Comparison of ENCODE assay signal across 17 cellular contexts in genomic region chr13:52703482-52703881, GRCh38. TPM values are rescaled to one million over a fixed set of nuclear protein-coding genes. Genes with fewer than 3 reads are reported as not detected.
DNase-seq lines count a peak whose midpoint lies in the region; ATAC-seq, FAIRE-seq and TF ChIP-seq lines count a peak whose summit lies in the region.
"Had no signal": no experiment of that assay in that cellular context is flagged by ENCODE, and none has a peak within 500 bp of the region (broad histone marks: within the 10 kb centered on the region; RNA-seq: fewer than 3 reads in every experiment).

No MANE protein-coding gene starts in this region.

- H3K9ac ChIP-seq in Loucy (ENCODE audit: low read depth, low read length, poor library complexity, severe bottlenecking) = peak overlapping the region; percentile 84
- H3K9ac ChIP-seq: BLaER1 had no signal

- no peaks in the 10 kb centered on the region for H3K27me3 ChIP-seq in Loucy (ENCODE audit: insufficient read depth, low read length, poor library complexity, severe bottlenecking)
- H3K27me3 ChIP-seq: BLaER1 had no signal

- H3K4me1 Mint-ChIP-seq in WTC11 = peaks cover 32% of the 10 kb centered on the region
- H3K4me1 Mint-ChIP-seq: CD8-positive, alpha-beta memory T cell had no signal

- no peak overlapping the region for H3K4me3 Mint-ChIP-seq in WTC11
- H3K4me3 Mint-ChIP-seq: CD8-positive, alpha-beta memory T cell had no signal

- no peaks in the 10 kb centered on the region for H3K9me3 Mint-ChIP-seq in WTC11
- H3K9me3 Mint-ChIP-seq: CD8-positive, alpha-beta memory T cell had no signal

- DNase-seq in NCI-H2171 treated with DMSO at 0.1 percent for 48 hours (lab: John Stamatoyannopoulos, UW) (peak; percentile 12), NCI-H2171 (lab: John Stamatoyannopoulos, UW) (no peak), WTC11 (ENCODE audit: low spot score) (no peak), SW480 (ENCODE audit: low spot score) (no peak), 8988T (no peak), HTR-8/SVneo (ENCODE audit: insufficient read length, low spot score) (no peak)
- DNase-seq: AML-193; CD8-positive, alpha-beta memory T cell; DMS 273 treated with DMSO at 0.1 percent for 48 hours had no signal

- no peaks in the 10 kb centered on the region for H3K36me3 ChIP-seq in Loucy (ENCODE audit: insufficient read depth, low read length)
- H3K36me3 ChIP-seq: BLaER1 had no signal

- no peak for TF ChIP-seq CTCF in Loucy (conservative IDR thresholded peaks at IDR 0.05; ENCODE audit: low read length)
- no peak for TF ChIP-seq CTCF in WTC11 (IDR thresholded peaks at IDR 0.05)

- H3K4me1 ChIP-seq in Loucy (ENCODE audit: insufficient read depth, low read length, poor library complexity, severe bottlenecking) = peaks cover 66% of the 10 kb centered on the region
- H3K4me1 ChIP-seq: A549 had no signal

- no peak overlapping the region for H3K4me3 ChIP-seq in Loucy (ENCODE audit: low read length, poor library complexity, severe bottlenecking)
- H3K4me3 ChIP-seq: A549, BLaER1 had no signal

- peak overlapping the region; percentile 66 for H3K4me2 ChIP-seq in Loucy (ENCODE audit: low read depth, low read length, poor library complexity, severe bottlenecking)
- H3K4me2 ChIP-seq: A549 had no signal

- FAIRE-seq in HTR-8/SVneo (lab: Jason Lieb, UNC) = no peak
- FAIRE-seq: A549, HepG2 had no signal

- POLR2A ChIA-PET in WTC11 (lab: Charles Lee) = no interaction called here

- H4K20me1 ChIP-seq in Loucy (ENCODE audit: insufficient read depth, low read length, poor library complexity, severe bottlenecking) = no peaks in the 10 kb centered on the region
- H4K20me1 ChIP-seq: BLaER1 had no signal

- no peak overlapping the region for H2AFZ ChIP-seq in Loucy (ENCODE audit: low read length)

- 0 out of 2 replicates have a peak, but pooled peaks cover 2% of the 10 kb centered on the region for H3F3A ChIP-seq in Loucy (ENCODE audit: low read depth)

- H3K27ac Mint-ChIP-seq in WTC11 = no peak overlapping the region
- H3K27ac Mint-ChIP-seq: CD8-positive, alpha-beta memory T cell had no signal

- no peaks in the 10 kb centered on the region for H3K9me3 ChIP-seq in Loucy (ENCODE audit: insufficient read depth, low read depth, low read length)
- H3K9me3 ChIP-seq: A549, BLaER1 had no signal

- no peaks in the 10 kb centered on the region for H3K9me2 ChIP-seq in Loucy (replicated peaks; ENCODE audit: low read depth, low read length)

- CTCF ChIA-PET in WTC11 (lab: Charles Lee) = interaction anchor here (0.6 to 2.4 kb wide), 5 partner anchors 22 to 265 kb away, joined by 3 to 13 read pairs (median 4); no protein-coding TSS in a partner anchor

- H3K36me3 Mint-ChIP-seq in WTC11 = peaks cover 10% of the 10 kb centered on the region; the same call in 1 of the 2 replicates

- peak; percentile 50 for ATAC-seq in WTC11
- ATAC-seq: A549, HCT116, HepG2 had no signal

- no peaks in the 10 kb centered on the region for H3K79me2 ChIP-seq in Loucy (ENCODE audit: insufficient read depth, low read length)

- H3K27me3 Mint-ChIP-seq in WTC11 (ENCODE audit: low read depth) = no peaks in the 10 kb centered on the region

TF ChIP-seq in WTC11, 78 proteins besides CTCF, POLR2A, EP300 and RAD21:
- TF ChIP-seq EMX1 (CRISPR knock-in tag; IDR thresholded peaks at IDR 0.05) = no peak
- TF ChIP-seq ZMAT4 (CRISPR knock-in tag; IDR thresholded peaks at IDR 0.05) = no peak
- TF ChIP-seq OVOL2 (CRISPR knock-in tag; IDR thresholded peaks at IDR 0.05; ENCODE audit: borderline replicate concordance) = no peak
- TF ChIP-seq ZNF396 (CRISPR knock-in tag; IDR thresholded peaks at IDR 0.05; ENCODE audit: borderline replicate concordance) = no peak
- no peak for TF ChIP-seq ZNF281 (CRISPR knock-in tag; IDR thresholded peaks at IDR 0.05)
- no peak for TF ChIP-seq CREB1 (CRISPR knock-in tag; IDR thresholded peaks at IDR 0.05)
- TF ChIP-seq NFATC4 (CRISPR knock-in tag; IDR thresholded peaks at IDR 0.05) = no peak
- no peak for TF ChIP-seq IRF2 (CRISPR knock-in tag; IDR thresholded peaks at IDR 0.05; ENCODE audit: borderline replicate concordance, low read depth)
- TF ChIP-seq MYBL2 (CRISPR knock-in tag; IDR thresholded peaks at IDR 0.05) = no peak
- no peak for TF ChIP-seq MXD4 (CRISPR knock-in tag; IDR thresholded peaks at IDR 0.05; ENCODE audit: borderline replicate concordance)
- no peak for TF ChIP-seq ATF6 (CRISPR knock-in tag; IDR thresholded peaks at IDR 0.05)
- no peak for TF ChIP-seq ZNF423 (CRISPR knock-in tag; IDR thresholded peaks at IDR 0.05)
- no peak for TF ChIP-seq HMGXB4 (CRISPR knock-in tag; IDR thresholded peaks at IDR 0.05)
- no peak for TF ChIP-seq ZNF425 (CRISPR knock-in tag; conservative IDR thresholded peaks at IDR 0.05)
- TF ChIP-seq NR3C1 (CRISPR knock-in tag; conservative IDR thresholded peaks at IDR 0.05; ENCODE audit: low read depth) = no peak
- TF ChIP-seq FOXJ3 (CRISPR knock-in tag; IDR thresholded peaks at IDR 0.05; ENCODE audit: borderline replicate concordance) = no peak

RNA-seq across cellular contexts. Expression of gene CNMD, which starts 36.1 kb away (rescaled TPM):
- 65.5 to 95.1 TPM (median 65.6 TPM) in 3 replicates for total RNA-seq in WTC11 (2021)
- total RNA-seq: CD8-positive, alpha-beta memory T cell; Daoy; H4; HepG2; HT1080 had no signal

RNA-seq across cellular contexts. Expression of gene SUGT1, which starts 50.8 kb away (rescaled TPM):
- 74.8 to 77.6 TPM (median 76.3 TPM) in 3 replicates for total RNA-seq in WTC11 (2021)
